In the genomic region with DNA sequence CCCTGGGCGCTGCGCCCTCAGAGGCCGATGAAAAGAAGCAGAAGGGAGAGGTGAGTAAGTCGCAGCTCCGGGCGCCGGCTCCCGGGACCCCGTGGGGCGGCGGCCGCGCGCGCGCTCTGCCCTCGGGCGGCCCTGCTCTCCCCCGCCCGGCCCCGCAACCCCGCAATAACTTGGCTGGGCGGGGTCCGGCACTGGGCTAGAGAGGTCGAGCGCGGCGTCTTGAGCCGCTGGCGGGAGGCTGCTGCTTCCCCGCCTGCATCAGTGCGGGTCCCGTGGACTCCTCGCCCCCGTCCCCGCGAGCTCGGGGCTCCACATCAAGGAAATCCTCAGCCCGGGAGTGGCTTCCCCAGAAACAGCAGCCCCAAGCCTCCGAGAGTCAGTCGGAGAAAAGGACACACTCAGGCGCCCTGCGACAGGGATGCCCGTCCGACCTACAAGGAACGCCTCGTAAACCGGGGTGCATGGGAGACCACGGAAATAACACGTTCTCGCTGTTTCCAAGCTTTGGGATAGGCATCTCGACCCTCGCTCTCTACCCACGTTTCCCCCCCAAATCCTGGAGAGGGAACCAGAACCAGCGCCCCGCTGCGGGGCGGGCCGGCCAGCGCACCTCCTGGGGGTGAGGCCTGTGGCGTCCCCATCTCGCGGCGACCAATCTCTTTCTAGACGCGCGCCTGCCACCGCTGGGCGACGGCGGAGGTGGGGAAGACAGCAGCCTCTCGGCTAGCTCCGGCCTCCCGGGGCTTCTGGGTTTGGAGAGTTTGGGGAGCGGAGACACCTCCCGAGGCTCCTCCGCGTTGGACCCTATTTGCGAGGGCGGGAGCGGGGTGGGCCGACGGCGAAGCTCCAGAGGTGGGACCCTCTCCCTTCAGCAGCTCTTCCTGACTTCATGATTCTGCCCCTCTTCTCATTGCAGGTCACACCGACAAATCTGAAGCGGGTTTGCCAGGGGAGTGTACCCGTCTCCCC, we compare ENCODE assay signal across 8 cellular contexts. TPM values are rescaled to one million over a fixed set of nuclear protein-coding genes. Genes with fewer than 3 reads are reported as not detected.
A peak's percentile ranks its signal among the peaks of the same experiment; 100 is the strongest.
DNase-seq lines count a peak whose midpoint lies in the region; ATAC-seq lines count a peak whose summit lies in the region.

No MANE protein-coding gene starts in this region.

- ATAC-seq in HG02970 (IDR thresholded peaks at IDR 0.05; ENCODE audit: low FRiP score, unreplicated experiment), result peak; percentile 35

- H2BK120ac ChIP-seq in mesendoderm (ENCODE audit: low read depth, low read length), result no peak overlapping the region

- H3K79me2 ChIP-seq in mesendoderm (ENCODE audit: control insufficient read depth, insufficient read depth, low read length), result no peaks in the 10 kb centered on the region

- peak overlapping the region; percentile 88 for H3K9ac ChIP-seq in mesendoderm (ENCODE audit: low read length)

- no peak overlapping the region for H4K8ac ChIP-seq in mesendoderm (ENCODE audit: low read depth, low read length)

- DNase-seq in NCI-H345 (lab: John Stamatoyannopoulos, UW), result peak; percentile 49
- no peak for DNase-seq in NCI-H345 treated with DMSO at 0.1 percent for 48 hours (lab: John Stamatoyannopoulos, UW; ENCODE audit: unreplicated experiment)
- peak; percentile 43 for DNase-seq in NCI-H460 (ENCODE audit: extremely low read depth, low read depth)
- DNase-seq in activated CD4-positive, alpha-beta T cell treated with anti-CD3 and anti-CD28 coated beads, Interleukin-2, amount 50 U/mL, for 24 hours (ENCODE audit: low read depth in 1 of 2, low spot score in 1 of 2), result peak; percentile 47 to 66
- DNase-seq in effector memory CD4-positive, alpha-beta T cell, result peak; percentile 59 to 68 (median 65)
- DNase-seq in mesendoderm, result peak; percentile 72
- DNase-seq in stimulated activated CD8-positive, alpha-beta memory T cell treated with anti-CD3 and anti-CD28 coated beads, Interleukin-4, amount 100 ng/mL, for 48 hours, result peak; percentile 85

- H3K4me2 ChIP-seq in mesendoderm (ENCODE audit: low read length), result peak overlapping the region; percentile 97

- H3K56ac ChIP-seq in mesendoderm (ENCODE audit: low read length), result peak overlapping the region; percentile 92

- peaks cover 26% of the 10 kb centered on the region for H3K4me1 ChIP-seq in effector memory CD4-positive, alpha-beta T cell (ENCODE audit: control insufficient read depth, insufficient read depth, low read length, poor library complexity, severe bottlenecking)
- peaks cover 4% of the 10 kb centered on the region for H3K4me1 ChIP-seq in mesendoderm (ENCODE audit: control insufficient read depth, low read depth, low read length)

- no peaks in the 10 kb centered on the region for H3K79me1 ChIP-seq in mesendoderm (ENCODE audit: low read length)

- no CpG with 5 or more reads among the region's 87 CpGs for WGBS in mesendoderm (ENCODE audit: extremely low coverage, insufficient coverage, low lambda C conversion rate)

- H3K23ac ChIP-seq in mesendoderm (ENCODE audit: low read length), result peak overlapping the region; percentile 66

- no peak overlapping the region for H4K5ac ChIP-seq in mesendoderm (ENCODE audit: low read length)

- H3K27me3 ChIP-seq in effector memory CD4-positive, alpha-beta T cell (replicated peaks; ENCODE audit: control insufficient read depth, insufficient read depth, low read length, poor library complexity, severe bottlenecking), result no peaks in the 10 kb centered on the region
- peaks cover 6% of the 10 kb centered on the region for H3K27me3 ChIP-seq in mesendoderm (ENCODE audit: insufficient read depth, low read length, poor library complexity)

- peak overlapping the region; percentile 73 for H3K4me3 ChIP-seq in effector memory CD4-positive, alpha-beta T cell (ENCODE audit: insufficient read depth, low read depth, low read length, poor library complexity, severe bottlenecking)
- peak overlapping the region; percentile 56 for H3K4me3 ChIP-seq in mesendoderm (ENCODE audit: low read length)

- no peak overlapping the region for H2BK15ac ChIP-seq in mesendoderm (replicated peaks; ENCODE audit: low read depth)

- H3K4ac ChIP-seq in mesendoderm (ENCODE audit: low read depth, low read length), result no peak overlapping the region

- no peaks in the 10 kb centered on the region for H3K36me3 ChIP-seq in effector memory CD4-positive, alpha-beta T cell (ENCODE audit: control insufficient read depth, insufficient read depth, low read length)
- H3K36me3 ChIP-seq in mesendoderm (ENCODE audit: control insufficient read depth, insufficient read depth, low read length), result no peaks in the 10 kb centered on the region

- peak overlapping the region; percentile 72 for H3K27ac ChIP-seq in effector memory CD4-positive, alpha-beta T cell (ENCODE audit: insufficient read depth, low read length, poor library complexity, severe bottlenecking)
- H3K27ac ChIP-seq in mesendoderm (ENCODE audit: low read depth, low read length), result peak overlapping the region; percentile 60

- peak overlapping the region; percentile 70 for H3K18ac ChIP-seq in mesendoderm (ENCODE audit: low read length)

- no peaks in the 10 kb centered on the region for H3K9me3 ChIP-seq in effector memory CD4-positive, alpha-beta T cell (ENCODE audit: control insufficient read depth, low read length)

- no peak overlapping the region for H2AK5ac ChIP-seq in mesendoderm (ENCODE audit: low read length)

- H2BK5ac ChIP-seq in mesendoderm (ENCODE audit: low read length), result no peak overlapping the region

RNA-seq across cellular contexts. Expression of a gene that starts 0.8 kb away (rescaled TPM):
- total RNA-seq in NCI-H460 (2014; rRNA removed; shearing (Covaris generic)), result 13.1 and 14.0 TPM in 2 replicates
- 11.2 and 18.3 TPM in 2 replicates for polyA plus RNA-seq in NCI-H460 (2014; cell fraction: nucleus; rRNA removed)
- 0.29 TPM for polyA plus RNA-seq in mesendoderm (2013, experiment 1 of 2)
- polyA plus RNA-seq in mesendoderm (2013, experiment 2 of 2), result 0.29 TPM

RNA-seq across cellular contexts. Expression of a gene that starts 0.9 kb away (rescaled TPM):
- total RNA-seq in NCI-H460 (2014; rRNA removed; shearing (Covaris generic)), result 65.2 and 83.3 TPM in 2 replicates
- polyA plus RNA-seq in NCI-H460 (2014; cell fraction: nucleus; rRNA removed), result 284 and 327 TPM in 2 replicates
- 7.2 TPM for polyA plus RNA-seq in mesendoderm (2013, experiment 1 of 2)
- polyA plus RNA-seq in mesendoderm (2013, experiment 2 of 2), result 7.6 TPM

RNA-seq across cellular contexts. Expression of a gene that starts 21.8 kb away (rescaled TPM):
- total RNA-seq in NCI-H460 (2014; rRNA removed; shearing (Covaris generic)), result 37.9 and 41.3 TPM in 2 replicates
- 89.1 and 93.9 TPM in 2 replicates for polyA plus RNA-seq in NCI-H460 (2014; cell fraction: nucleus; rRNA removed)
- polyA plus RNA-seq in mesendoderm (2013, experiment 1 of 2), result 34.9 TPM
- polyA plus RNA-seq in mesendoderm (2013, experiment 2 of 2), result 38.2 TPM

RNA-seq across cellular contexts. Expression of a gene that starts 25.3 kb away (rescaled TPM):
- 14.7 and 19.1 TPM in 2 replicates for total RNA-seq in NCI-H460 (2014; rRNA removed; shearing (Covaris generic))
- 107 and 139 TPM in 2 replicates for polyA plus RNA-seq in NCI-H460 (2014; cell fraction: nucleus; rRNA removed)
- polyA plus RNA-seq in mesendoderm (2013, experiment 1 of 2), result 6.2 TPM
- 6.2 TPM for polyA plus RNA-seq in mesendoderm (2013, experiment 2 of 2)

RNA-seq across cellular contexts. Expression of a gene that starts 55.1 kb away (rescaled TPM):
- total RNA-seq in NCI-H460 (2014; rRNA removed; shearing (Covaris generic)), result 0.63 and 0.87 TPM in 2 replicates
- polyA plus RNA-seq in NCI-H460 (2014; cell fraction: nucleus; rRNA removed), result 18.3 and 20.4 TPM in 2 replicates
- polyA plus RNA-seq in mesendoderm (2013, experiment 1 of 2), result 0.62 TPM
- polyA plus RNA-seq in mesendoderm (2013, experiment 2 of 2), result 0.60 TPM
